Comparison of ENCODE assay signal across 27 cellular contexts in the genomic region with DNA sequence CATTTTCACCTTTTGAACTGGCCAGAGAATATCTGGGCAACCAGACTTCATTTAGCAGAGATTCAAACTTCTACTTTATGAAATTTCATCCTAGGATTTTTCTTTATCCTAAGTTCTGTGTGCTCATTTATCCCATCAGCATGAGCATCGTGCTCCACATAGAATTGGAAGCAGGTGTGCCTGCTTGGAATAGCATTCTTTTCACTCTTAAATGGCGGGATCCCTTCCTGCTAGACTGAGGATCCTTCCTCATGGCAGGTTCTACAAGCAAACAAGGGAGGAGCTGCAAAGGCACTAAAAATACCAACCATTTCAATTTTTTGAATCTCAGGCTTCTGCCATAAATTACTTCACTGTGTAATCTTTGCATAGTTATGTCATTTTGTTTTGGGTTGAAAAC.
"Had no signal": no experiment of that assay in that cellular context is flagged by ENCODE, and none has a peak within 500 bp of the region (broad histone marks: within the 10 kb centered on the region; RNA-seq: fewer than 3 reads in every experiment).

No MANE protein-coding gene starts in this region.

- DNase-seq: dorsolateral prefrontal cortex; effector CD8-positive, alpha-beta T cell; heart left ventricle; hypothalamus; islet precursor cell; left ventricle myocardium inferior; lower lobe of right lung; midbrain; naive B cell; occipital lobe; psoas muscle; sigmoid colon; stimulated activated CD4-positive, alpha-beta T cell treated with anti-CD3 and anti-CD28 coated beads, Interleukin-2, amount 100 ng/mL, for 24 hours; stimulated activated CD4-positive, alpha-beta T cell treated with anti-CD3 and anti-CD28 coated beads, Interleukin-4, amount 100 ng/mL, for 4 hours; stimulated activated naive B cell treated with anti-CD40 and anti-IgM and Interleukin-4, amounts not matched to agents 10 μg/mL and 1 μg/mL and 100 μg/mL, for 72 hours; stimulated activated naive CD8-positive, alpha-beta T cell treated with anti-CD3 and anti-CD28 coated beads, Interleukin-15, amount 100 ng/mL, for 72 hours; substantia nigra; transverse colon had no signal

- H3K27me3 Mint-ChIP-seq: memory B cell; naive B cell; stimulated activated naive B cell treated with anti-CD40 and anti-IgM and Interleukin-4, amounts not matched to agents 10 μg/mL and 1 μg/mL and 100 μg/mL, for 72 hours; stimulated activated naive CD8-positive, alpha-beta T cell treated with anti-CD3 and anti-CD28 coated beads, Interleukin-15, amount 100 ng/mL, for 72 hours had no signal

- H3K4me1 Mint-ChIP-seq: memory B cell; naive B cell; nephron; stimulated activated naive B cell treated with anti-CD40 and anti-IgM and Interleukin-4, amounts not matched to agents 10 μg/mL and 1 μg/mL and 100 μg/mL, for 72 hours; stimulated activated naive CD8-positive, alpha-beta T cell treated with anti-CD3 and anti-CD28 coated beads, Interleukin-15, amount 100 ng/mL, for 72 hours had no signal

- H3K79me2 ChIP-seq: parathyroid adenoma had no signal

- FAIRE-seq: endometrium, frontal cortex had no signal

- H3K27me3 ChIP-seq: dorsolateral prefrontal cortex, heart left ventricle, sigmoid colon, transverse colon had no signal

- H3K9ac ChIP-seq: parathyroid adenoma had no signal

- H3K27ac ChIP-seq: coronary artery, dorsolateral prefrontal cortex, left ventricle myocardium inferior, lower lobe of right lung, parathyroid adenoma, psoas muscle, skin epidermis, thoracic aorta, transverse colon had no signal

- H3K9me3 Mint-ChIP-seq: memory B cell; naive B cell; nephron; stimulated activated naive B cell treated with anti-CD40 and anti-IgM and Interleukin-4, amounts not matched to agents 10 μg/mL and 1 μg/mL and 100 μg/mL, for 72 hours; stimulated activated naive CD8-positive, alpha-beta T cell treated with anti-CD3 and anti-CD28 coated beads, Interleukin-15, amount 100 ng/mL, for 72 hours had no signal

- H3K27ac Mint-ChIP-seq: memory B cell, naive B cell, nephron had no signal

- H3K4me3 Mint-ChIP-seq: memory B cell; naive B cell; nephron; stimulated activated naive B cell treated with anti-CD40 and anti-IgM and Interleukin-4, amounts not matched to agents 10 μg/mL and 1 μg/mL and 100 μg/mL, for 72 hours; stimulated activated naive CD8-positive, alpha-beta T cell treated with anti-CD3 and anti-CD28 coated beads, Interleukin-15, amount 100 ng/mL, for 72 hours had no signal

- H3K4me1 ChIP-seq: left ventricle myocardium inferior, lower lobe of right lung, parathyroid adenoma had no signal

- H3K4me3 ChIP-seq: coronary artery, dorsolateral prefrontal cortex, heart left ventricle, left ventricle myocardium inferior, lower lobe of right lung, psoas muscle, sigmoid colon, skin epidermis, thoracic aorta, transverse colon had no signal

- H2AFZ ChIP-seq: parathyroid adenoma had no signal

- ATAC-seq: esophagus mucosa; heart left ventricle; lower lobe of right lung; stimulated activated naive B cell treated with anti-CD40 and anti-IgM and Interleukin-4, amounts not matched to agents 10 μg/mL and 1 μg/mL and 100 μg/mL, for 72 hours; stimulated activated naive CD8-positive, alpha-beta T cell treated with anti-CD3 and anti-CD28 coated beads, Interleukin-15, amount 100 ng/mL, for 72 hours had no signal

- H3K9me3 ChIP-seq: heart left ventricle, left ventricle myocardium inferior, lower lobe of right lung, psoas muscle, sigmoid colon, thoracic aorta, transverse colon had no signal
